Comparison of ENCODE assay signal across 18 cellular contexts in genomic region chr11:122900803-122901202, GRCh38. TPM values are rescaled to one million over a fixed set of nuclear protein-coding genes. Genes with fewer than 3 reads are reported as not detected.
DNase-seq lines count a peak whose midpoint lies in the region; ATAC-seq, FAIRE-seq and TF ChIP-seq lines count a peak whose summit lies in the region.
"Had no signal": no experiment of that assay in that cellular context is flagged by ENCODE, and none has a peak within 500 bp of the region (broad histone marks: within the 10 kb centered on the region; RNA-seq: fewer than 3 reads in every experiment).

No MANE protein-coding gene starts in this region.

- no peak overlapping the region for H3K9ac ChIP-seq in GM12878 (ENCODE audit: control insufficient read depth, insufficient read depth, low read length)

- H3K36me3 Mint-ChIP-seq in GM23338 (ENCODE audit: low read depth): no peaks in the 10 kb centered on the region
- H3K36me3 Mint-ChIP-seq: WTC11 had no signal

- H3K9me3 ChIP-seq in GM12878 (replicated peaks; ENCODE audit: control insufficient read depth, insufficient read depth, low read length): no peaks in the 10 kb centered on the region; the same call in 2 of the 3 replicates
- H3K9me3 ChIP-seq: esophagus squamous epithelium, left ventricle myocardium inferior had no signal

- no peaks in the 10 kb centered on the region for H3K9me2 ChIP-seq in GM23338 (ENCODE audit: insufficient read depth)

- no peaks in the 10 kb centered on the region for H3K27me3 ChIP-seq in GM12878 (replicated peaks in 1 of 2; ENCODE audit: control insufficient read depth in 2 of 2, insufficient read depth in 2 of 2, low read length in 1 of 2)
- no peaks in the 10 kb centered on the region for H3K27me3 ChIP-seq in GM23338 (ENCODE audit: insufficient read depth)
- H3K27me3 ChIP-seq: esophagus squamous epithelium had no signal

- H3K4me1 ChIP-seq in GM12878 (ENCODE audit: control insufficient read depth, insufficient read depth, low read length) (no peaks in the 10 kb centered on the region), GM23338 (ENCODE audit: insufficient read depth) (no peaks in the 10 kb centered on the region)
- H3K4me1 ChIP-seq: esophagus squamous epithelium, left ventricle myocardium inferior had no signal

- no peak for TF ChIP-seq POLR2A in GM12878 (IDR thresholded peaks at IDR 0.05; ENCODE audit: low read depth, low read length)

- H3K27ac Mint-ChIP-seq in GM23338: no peak overlapping the region
- H3K27ac Mint-ChIP-seq: WTC11 had no signal

- no peaks in the 10 kb centered on the region for H3K9me3 Mint-ChIP-seq in GM23338
- H3K9me3 Mint-ChIP-seq: WTC11 had no signal

- H2AFZ ChIP-seq in GM12878 (ENCODE audit: control insufficient read depth, low read depth, low read length) (no peak overlapping the region), GM23338 (no peak overlapping the region)

- RAD21 ChIA-PET in GM12878 (lab: Charles Lee; ENCODE audit: unreplicated experiment): interaction anchor here (0.9 to 1.5 kb wide), 5 partner anchors 10 to 44 kb away, joined by 3 to 7 read pairs (median 4); no protein-coding TSS in a partner anchor

- no peak for FAIRE-seq in GM12878 (lab: Jason Lieb, UNC)

- ATAC-seq in GM12878 (peak; percentile 87), GM18502 (IDR thresholded peaks at IDR 0.05; ENCODE audit: poor library complexity, unreplicated experiment) (no peak), GM23338 (no peak)
- ATAC-seq: WTC11 had no signal

- no peak for TF ChIP-seq EP300 in GM12878 (IDR thresholded peaks at IDR 0.05; ENCODE audit: borderline replicate concordance in 1 of 2, control insufficient read depth in 1 of 2, low read depth in 2 of 2, low read length in 2 of 2)

- WGBS in GM12878 (ENCODE audit: insufficient coverage, insufficient replicate concordance, low lambda C conversion rate, missing lambda C conversion rate): 73% methylated on average over 4 of the region's 4 CpGs

- CTCF ChIA-PET in GM12878 (lab: Yijun Ruan, JAX): interaction anchor here (0.7 to 2.3 kb wide), 4 partner anchors 37 to 153 kb away, joined by 3 to 13 read pairs (median 4); no protein-coding TSS in a partner anchor

- H3K4me3 Mint-ChIP-seq in GM23338: no peak overlapping the region
- H3K4me3 Mint-ChIP-seq: WTC11 had no signal

- H3K4me3 ChIP-seq in GM12878 (no peak overlapping the region), GM23338 (no peak overlapping the region)
- H3K4me3 ChIP-seq: esophagus squamous epithelium, left ventricle myocardium inferior had no signal

- H3K4me1 Mint-ChIP-seq in GM23338: peaks cover 3% of the 10 kb centered on the region; the same call in 2 of the 3 replicates

- no peaks in the 10 kb centered on the region for H3K27me3 Mint-ChIP-seq in GM23338 (ENCODE audit: insufficient read depth, low read depth, poor library complexity)

- in situ Hi-C loops in GM12878 (cut with MboI): no loop called here
- in situ Hi-C loops in ACHN (cut with HindIII; ENCODE audit: low pct_ligation_motif_present, low pct_unique_long_range_greater_than_20kb, low sequenced_read_pairs): no loop called here

- intact Hi-C loops in GM12878 (cut with micrococcal nuclease; ENCODE audit: unreplicated experiment): no loop called here

- no peaks in the 10 kb centered on the region for H3K79me2 ChIP-seq in GM12878 (ENCODE audit: control insufficient read depth, insufficient read depth, low read length)
- no peaks in the 10 kb centered on the region for H3K79me2 ChIP-seq in GM23338 (replicated peaks; ENCODE audit: insufficient read depth)

- H3K4me2 ChIP-seq in GM12878 (ENCODE audit: control insufficient read depth, insufficient read depth) (no peak overlapping the region), GM23338 (no peak overlapping the region)

- SMC1A ChIA-PET in GM12878 (lab: Charles Lee; ENCODE audit: uncharacterized antibody, unreplicated experiment): interaction anchor here (0.6 to 1.6 kb wide), 9 partner anchors 10 to 487 kb away, joined by 3 to 7 read pairs (median 4); no protein-coding TSS in a partner anchor

- no TSS peak for BruUV-seq in GM12878 (replicated peaks; lab: Mats Ljungman, UMichigan)

- H3K27ac ChIP-seq in GM12878 (ENCODE audit: control insufficient read depth, insufficient read depth): no peak overlapping the region
- no peak overlapping the region for H3K27ac ChIP-seq in GM23338 (ENCODE audit: low read depth)
- H3K27ac ChIP-seq: 22Rv1, esophagus squamous epithelium, left ventricle myocardium inferior had no signal

- no peak for TF ChIP-seq CTCF in GM10266 (IDR thresholded peaks at IDR 0.05; ENCODE audit: control insufficient read depth, insufficient read depth, low read depth, missing control alignments)
- no peak for TF ChIP-seq CTCF in GM12878 (IDR thresholded peaks at IDR 0.05 in 2 of 3, conservative IDR thresholded peaks at IDR 0.05 in 1 of 3; ENCODE audit: control insufficient read depth in 2 of 3, extremely low read depth in 1 of 3, insufficient read depth in 1 of 3, low read depth in 3 of 3, low read length in 3 of 3)
- TF ChIP-seq CTCF in GM23338 (conservative IDR thresholded peaks at IDR 0.05; ENCODE audit: low read depth in 2 of 2): no peak

- DNase-seq in DMS79 (lab: John Stamatoyannopoulos, UW): peak; percentile 73
- DNase-seq in DMS79 treated with DMSO at 0.1 percent for 48 hours (lab: John Stamatoyannopoulos, UW): no peak
- peak; percentile 34 for DNase-seq in GM10266 (ENCODE audit: extremely low spot score)
- DNase-seq in NCI-H1092 (lab: John Stamatoyannopoulos, UW): peak; percentile 45
- DNase-seq in GM12878 (ENCODE audit: low read depth, low spot score): no peak
- no peak for DNase-seq in GM23338 (ENCODE audit: low spot score)
- no peak for DNase-seq in ACHN
- DNase-seq: C1 segment of cervical spinal cord; cerebellar nuclear complex; effector CD8-positive, alpha-beta T cell; esophagus squamous epithelium; GDM1; H7; left ventricle myocardium inferior; NCI-H226 had no signal

- POLR2A ChIA-PET in GM12878 (lab: Charles Lee): interaction anchor here (1.1 kb wide), 1 partner anchor 44 kb away, joined by 3 read pairs; no protein-coding TSS in a partner anchor

- TF ChIP-seq RAD21 in GM12878 (IDR thresholded peaks at IDR 0.05; ENCODE audit: insufficient read depth, low read depth, low read length): peak; percentile 39; the same call in 1 of the 2 replicates

- H3K36me3 ChIP-seq in GM12878 (ENCODE audit: control insufficient read depth in 2 of 2, insufficient read depth in 2 of 2, low read length in 1 of 2) (no peaks in the 10 kb centered on the region), GM23338 (ENCODE audit: insufficient read depth) (no peaks in the 10 kb centered on the region)

- H4K20me1 ChIP-seq in GM12878 (ENCODE audit: control insufficient read depth, insufficient read depth) (no peaks in the 10 kb centered on the region), GM23338 (replicated peaks; ENCODE audit: insufficient read depth) (no peaks in the 10 kb centered on the region)

- H3F3A ChIP-seq in GM23338 (replicated peaks; ENCODE audit: low read depth): no peaks in the 10 kb centered on the region

TF ChIP-seq in GM12878, 131 proteins besides CTCF, POLR2A, EP300 and RAD21 (continues in another document):
- no peak for TF ChIP-seq USF1 (IDR thresholded peaks at IDR 0.05; ENCODE audit: borderline replicate concordance, extremely low read length, insufficient read depth, low read depth, low read length)
- TF ChIP-seq ATF7 (IDR thresholded peaks at IDR 0.05; ENCODE audit: low read depth): peak; percentile 47
- no peak for TF ChIP-seq FOXK2 (IDR thresholded peaks at IDR 0.05)
- TF ChIP-seq BMI1 (IDR thresholded peaks at IDR 0.05; ENCODE audit: borderline replicate concordance): 0 out of 2 replicates have a peak, but pooled peaks have one; percentile 26
- TF ChIP-seq FOS (IDR thresholded peaks at IDR 0.05; ENCODE audit: borderline replicate concordance, extremely low read depth, insufficient read length): no peak

TF ChIP-seq in GM23338, 12 proteins besides CTCF, POLR2A, EP300 and RAD21:
- no peak for TF ChIP-seq JUNB (IDR thresholded peaks at IDR 0.05; ENCODE audit: unreplicated experiment)
TF ChIP-seq in GM23338: peak in this region for 0.

RNA-seq across cellular contexts. Expression of gene JHY, which starts 18.2 kb away (rescaled TPM):
- 30.2 and 30.7 TPM in 2 replicates for total RNA-seq in GM12878 (2013; cell fraction: nucleolus; rRNA removed)
- total RNA-seq in GM12878 (2014; rRNA removed) (4.7 and 5.6 TPM in 2 replicates), GM12878 (2014; rRNA removed; fragmentation: Illumina TruSeq; extraction: Trizol) (5.5 and 5.8 TPM in 2 replicates), GM12878 (2021) (4.4 and 5.1 TPM in 2 replicates)
- polyA plus RNA-seq in GM12878 (2011; ENCODE audit: low read depth): 0.55 TPM
- polyA plus RNA-seq in GM12878 (2011; rRNA removed) (7.1 and 9.1 TPM in 2 replicates), GM12878 (2014; fragmentation: Illumina TruSeq; extraction: Trizol) (5.9 and 7.4 TPM in 2 replicates), GM12878 (2014; fragmentation: Nextera tagmentation; extraction: Ambion mirVana) (1 to 10 TPM in 1 of 2 experiments, under 1 TPM in 1; 0.90 to 1.8 TPM), GM12878 (2014; rRNA removed) (3.7 and 4.6 TPM in 2 replicates), GM12878 (2016; fragmentation: Nextera tagmentation; extraction: Ambion mirVana) (1 to 10 TPM; 5.4 to 7.1 TPM), GM23338 (2016; fragmentation: Nextera tagmentation; extraction: Ambion mirVana) (0.63 and 0.97 TPM in 2 replicates)
- 3.9 and 4.1 TPM in 2 replicates for polyA plus RNA-seq in GM12878 (2011; cell fraction: cytosol; rRNA removed)
- polyA plus RNA-seq in GM12878 (2011; cell fraction: nucleus; rRNA removed): 4.0 and 4.7 TPM in 2 replicates
- 0.60 and 1.2 TPM in 2 replicates for polyA plus RNA-seq in GM12878 (2012)
- polyA minus RNA-seq in GM12878 (2011; rRNA and poly(A)+ RNA removed): 4.5 and 6.7 TPM in 2 replicates
- polyA minus RNA-seq in GM12878 (2011; cell fraction: cytosol; rRNA and poly(A)+ RNA removed): 2.1 and 3.0 TPM in 2 replicates
- polyA minus RNA-seq in GM12878 (2011; cell fraction: nucleus; rRNA and poly(A)+ RNA removed): 4.5 and 6.9 TPM in 2 replicates
- 0.58 and 0.94 TPM in 2 replicates for total RNA-seq in GM23338 (2014; rRNA removed; shearing (Covaris generic))

Comparison
In these comparisons a context has a peak if more than half of its experiments do, and no peak if none do; other contexts are left out.
1. DNase-seq: peak in DMS79 (single experiment), GM10266 (single experiment) and NCI-H1092 (single experiment); none in DMS79 treated with DMSO at 0.1 percent for 48 hours (single experiment), GM12878 (single experiment), GM23338 (single experiment) and ACHN (single experiment).